ENCODE assay signal across 2 cellular contexts in genomic region chr1:27597036-27597435, GRCh38.
TF ChIP-seq lines count a peak whose summit lies in the region.

No MANE protein-coding gene starts in this region.

TF ChIP-seq in SK-N-SH, 30 proteins besides CTCF, POLR2A, EP300 and RAD21 (continued from another document):
- TF ChIP-seq IRF3 (IDR thresholded peaks at IDR 0.05; ENCODE audit: low read depth, low read length) = no peak
- no peak for TF ChIP-seq NFIC (IDR thresholded peaks at IDR 0.05; ENCODE audit: borderline replicate concordance)
- TF ChIP-seq TCF12 (IDR thresholded peaks at IDR 0.05) = no peak
- TF ChIP-seq REST (IDR thresholded peaks at IDR 0.05; ENCODE audit: low read depth, low read length) = no peak
- TF ChIP-seq FOXJ3 (CRISPR knock-in tag; IDR thresholded peaks at IDR 0.05) = no peak
- TF ChIP-seq FOSL2 (IDR thresholded peaks at IDR 0.05; ENCODE audit: borderline replicate concordance, low read depth) = no peak
TF ChIP-seq in SK-N-SH: peak in this region for 0.

TF ChIP-seq in SK-N-SH treated with all-trans-retinoic acid at 6 μM for 48 hours, 23 proteins besides CTCF, POLR2A, EP300 and RAD21 (continued from another document):
- TF ChIP-seq TSHZ2 (CRISPR knock-in tag; IDR thresholded peaks at IDR 0.05) = no peak
- no peak for TF ChIP-seq RARB (CRISPR knock-in tag; IDR thresholded peaks at IDR 0.05)
- no peak for TF ChIP-seq TCF4 (CRISPR knock-in tag; IDR thresholded peaks at IDR 0.05; ENCODE audit: borderline replicate concordance)
- TF ChIP-seq ZC3H10 (CRISPR knock-in tag; IDR thresholded peaks at IDR 0.05) = no peak
- TF ChIP-seq ISL1 (CRISPR knock-in tag; IDR thresholded peaks at IDR 0.05) = no peak
- TF ChIP-seq CSRNP3 (CRISPR knock-in tag; IDR thresholded peaks at IDR 0.05) = no peak
- no peak for TF ChIP-seq PATZ1 (CRISPR knock-in tag; IDR thresholded peaks at IDR 0.05; ENCODE audit: borderline replicate concordance)
- no peak for TF ChIP-seq ESRRG (CRISPR knock-in tag; IDR thresholded peaks at IDR 0.05)
